ENCODE assay signal across 9 cellular contexts in the genomic region with DNA sequence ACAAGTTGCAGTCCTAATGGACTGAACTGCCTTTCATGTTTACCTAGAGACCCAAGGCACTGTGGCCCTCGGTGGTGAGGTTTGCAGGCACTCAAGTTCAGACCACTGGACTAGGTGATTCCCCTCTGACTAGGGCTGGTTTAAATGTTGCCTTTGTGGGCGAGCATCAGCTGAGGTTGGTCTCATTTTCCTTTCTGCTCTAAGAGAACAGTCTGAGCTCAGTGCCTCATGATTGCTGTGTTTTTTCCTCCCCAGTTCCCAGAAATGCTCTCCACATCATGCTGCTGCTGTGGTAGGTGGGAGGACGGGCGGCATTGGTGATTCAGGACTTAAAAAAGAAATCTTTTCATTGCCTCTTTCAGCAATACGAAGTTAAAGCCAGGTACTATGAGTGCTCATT.
DNase-seq lines count a peak whose midpoint lies in the region; ATAC-seq and TF ChIP-seq lines count a peak whose summit lies in the region.
"Had no signal": no experiment of that assay in that cellular context is flagged by ENCODE, and none has a peak within 500 bp of the region (broad histone marks: within the 10 kb centered on the region; RNA-seq: fewer than 3 reads in every experiment).

No MANE protein-coding gene starts in this region.

- no peaks in the 10 kb centered on the region for H3K4me1 ChIP-seq in lower lobe of right lung

- peaks cover 8% of the 10 kb centered on the region for H3K9me3 Mint-ChIP-seq in memory B cell

- no peaks in the 10 kb centered on the region for H3K9me3 ChIP-seq in lower lobe of right lung

- no peaks in the 10 kb centered on the region for H3K36me3 ChIP-seq in lower lobe of right lung

- H3K4me3 ChIP-seq in lower lobe of right lung: no peak overlapping the region

- no peaks in the 10 kb centered on the region for H3K27me3 ChIP-seq in lower lobe of right lung (ENCODE audit: low read depth)

- DNase-seq in memory B cell (ENCODE audit: low spot score in 2 of 2) (no peak), NCI-H2227 treated with DMSO at 0.1 percent for 48 hours (lab: John Stamatoyannopoulos, UW) (no peak), lower lobe of right lung (no peak), NCI-H1092 treated with DMSO at 0.1 percent for 48 hours (lab: John Stamatoyannopoulos, UW) (no peak), left colon (no peak)

- H3K4me1 Mint-ChIP-seq in memory B cell: peaks cover 5% of the 10 kb centered on the region
- H3K4me1 Mint-ChIP-seq: nephron had no signal

- peaks cover 6% of the 10 kb centered on the region for H3K36me3 Mint-ChIP-seq in memory B cell

- TF ChIP-seq CTCF in lower lobe of right lung (IDR thresholded peaks at IDR 0.05): no peak

- intact Hi-C loops in lower lobe of right lung (cut with DNase I): no loop called here
- intact Hi-C loops in left colon (cut with DNase I, micrococcal nuclease): no loop called here

- no peak overlapping the region for H3K27ac Mint-ChIP-seq in memory B cell
- H3K27ac Mint-ChIP-seq: nephron had no signal

- no peak overlapping the region for H3K27ac ChIP-seq in lower lobe of right lung

- H3K27me3 Mint-ChIP-seq in memory B cell: no peaks in the 10 kb centered on the region

- no peak overlapping the region for H3K4me3 Mint-ChIP-seq in memory B cell
- H3K4me3 Mint-ChIP-seq: nephron had no signal

- ATAC-seq in GM18868 (IDR thresholded peaks at IDR 0.05; ENCODE audit: unreplicated experiment): peak; percentile 94
- ATAC-seq in GM21447 (IDR thresholded peaks at IDR 0.05; ENCODE audit: unreplicated experiment): peak; percentile 96
- peak; percentile 90 for ATAC-seq in HG03159 (IDR thresholded peaks at IDR 0.05; ENCODE audit: unreplicated experiment)
- ATAC-seq in memory B cell (ENCODE audit: low read depth): peak; percentile 35
- ATAC-seq in lower lobe of right lung: no peak
- ATAC-seq in left colon: no peak

Comparison
In these comparisons a context has a peak if more than half of its experiments do, and no peak if none do; other contexts are left out.
1. ATAC-seq: peak in GM18868 (single experiment), GM21447 (single experiment), HG03159 (single experiment) and memory B cell (single experiment); none in lower lobe of right lung (0 of 2) and left colon (single experiment).